Comparison of ENCODE assay signal across 8 cellular contexts in the genomic region with DNA sequence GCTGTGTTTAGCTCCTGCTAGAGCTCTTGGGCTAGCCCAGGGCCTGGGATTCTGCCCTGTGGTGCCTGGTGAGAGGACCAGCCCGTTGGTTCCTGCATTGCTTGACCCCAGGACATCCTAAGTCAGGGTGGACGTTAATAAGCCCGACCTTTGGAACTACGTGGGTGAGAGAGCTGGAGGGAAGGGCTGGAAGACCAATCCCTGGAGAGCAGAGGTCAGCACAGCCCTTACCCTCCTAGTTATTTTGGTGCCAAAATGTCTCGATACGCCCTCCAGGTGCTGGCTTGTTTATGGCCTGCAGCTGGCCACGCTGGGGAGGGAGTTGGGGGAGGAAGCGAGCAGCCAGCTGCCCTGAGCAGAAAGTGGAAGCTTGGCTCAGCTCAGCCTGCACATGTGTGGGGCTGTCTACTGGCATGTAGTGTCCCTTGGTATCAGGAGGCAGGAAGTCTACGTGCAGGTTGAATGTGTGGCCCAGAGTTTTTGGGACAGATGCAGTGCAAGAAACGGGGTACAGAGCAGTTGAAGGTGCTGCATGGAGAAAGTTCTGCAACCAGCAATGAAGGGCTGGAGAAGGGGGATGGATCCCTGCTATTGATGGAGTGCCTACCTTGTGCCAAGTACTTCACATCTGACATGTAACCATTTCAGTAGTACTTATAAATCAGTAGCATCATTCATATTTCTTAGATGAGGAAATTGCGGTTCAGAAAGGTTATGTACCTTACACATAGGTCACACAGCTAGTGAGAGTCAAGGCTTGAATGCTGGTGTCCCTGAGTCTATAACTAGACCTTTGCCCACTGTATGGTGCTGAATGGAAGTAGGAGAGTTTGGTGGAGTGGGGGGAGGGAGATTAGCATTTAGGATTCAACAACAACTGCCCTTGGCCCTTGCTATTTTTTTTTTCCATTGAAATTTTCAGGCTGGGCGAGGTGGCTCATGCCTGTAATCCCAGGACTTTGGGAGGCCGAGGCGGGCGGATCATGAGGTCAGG. TPM values are rescaled to one million over a fixed set of nuclear protein-coding genes. Genes with fewer than 3 reads are reported as not detected.
DNase-seq lines count a peak whose midpoint lies in the region; ATAC-seq and TF ChIP-seq lines count a peak whose summit lies in the region.

No MANE protein-coding gene starts in this region.

- H3K4me2 ChIP-seq in DOHH2 (ENCODE audit: low read length) = peak overlapping the region; percentile 61

- peak; percentile 86 for DNase-seq in MV-4-11 (lab: John Stamatoyannopoulos, UW)
- DNase-seq in heart left ventricle = peak; percentile 47 to 81 (median 65)
- peak; percentile 82 for DNase-seq in superior temporal gyrus (ENCODE audit: extremely low spot score)
- no peak for DNase-seq in activated effector memory CD4-positive, alpha-beta T cell treated with anti-CD3 and anti-CD28 coated beads, Interleukin-2, amount 50 U/mL, for 16 hours
- no peak for DNase-seq in A673 (ENCODE audit: low spot score)
- DNase-seq in NCI-H128 (lab: John Stamatoyannopoulos, UW; ENCODE audit: unreplicated experiment) = no peak

- H3K27me3 ChIP-seq in DOHH2 (ENCODE audit: control insufficient read depth, low read length) (peaks cover 38% of the 10 kb centered on the region), heart left ventricle (no peaks in the 10 kb centered on the region), A673 (replicated peaks; ENCODE audit: insufficient read depth, low read depth, low read length, poor library complexity) (no peaks in the 10 kb centered on the region)

- H3K4me3 ChIP-seq in DOHH2 (ENCODE audit: low read length) = peak overlapping the region; percentile 44
- H3K4me3 ChIP-seq in heart left ventricle = no peak overlapping the region
- no peak overlapping the region for H3K4me3 ChIP-seq in A673 (ENCODE audit: low read depth, low read length, poor library complexity, severe bottlenecking)

- POLR2A ChIA-PET in A673 (lab: Charles Lee; ENCODE audit: low non-redundant PET) = no interaction called here

- H3K79me2 ChIP-seq in DOHH2 (ENCODE audit: control insufficient read depth, low read length) = no peaks in the 10 kb centered on the region; the same call in 1 of the 2 replicates

- intact Hi-C loops in heart left ventricle (cut with DNase I) (no loop called here), A673 (cut with micrococcal nuclease; ENCODE audit: unreplicated experiment) (no loop called here)

- H3K36me3 ChIP-seq in DOHH2 (ENCODE audit: control insufficient read depth, low read length) = no peaks in the 10 kb centered on the region
- H3K36me3 ChIP-seq in heart left ventricle = no peaks in the 10 kb centered on the region
- H3K36me3 ChIP-seq in A673 (ENCODE audit: insufficient read depth, low read length, poor library complexity, severe bottlenecking) = no peaks in the 10 kb centered on the region

- peaks cover 50% of the 10 kb centered on the region for H3K4me1 ChIP-seq in DOHH2 (ENCODE audit: control insufficient read depth, low read length)
- H3K4me1 ChIP-seq in heart left ventricle = peaks cover 0 to 44% (median 13%) of the 10 kb centered on the region in 12 donors
- peaks cover 20% of the 10 kb centered on the region for H3K4me1 ChIP-seq in A673 (ENCODE audit: insufficient read depth, low read length, poor library complexity, severe bottlenecking)

- no peak overlapping the region for H3K27ac ChIP-seq in DOHH2 (ENCODE audit: low read depth, low read length)
- H3K27ac ChIP-seq in heart left ventricle = peak overlapping the region in 1 of 12 donors; percentile 32
- H3K27ac ChIP-seq in A673 (ENCODE audit: low read depth, low read length, poor library complexity, severe bottlenecking) = no peak overlapping the region

- TF ChIP-seq CTCF in DOHH2 (IDR thresholded peaks at IDR 0.05; ENCODE audit: low read depth, low read length, poor library complexity, severe bottlenecking) = no peak
- TF ChIP-seq CTCF in heart left ventricle (IDR thresholded peaks at IDR 0.05) = no peak
- no peak for TF ChIP-seq CTCF in A673 (conservative IDR thresholded peaks at IDR 0.05; ENCODE audit: low read depth, low read length)

- H4K20me1 ChIP-seq in DOHH2 (ENCODE audit: control insufficient read depth, insufficient read depth, low read depth, low read length) = 0 out of 2 replicates have a peak, but pooled peaks cover 3% of the 10 kb centered on the region

- peak; percentile 62 for ATAC-seq in GM19467 (IDR thresholded peaks at IDR 0.05; ENCODE audit: unreplicated experiment)
- ATAC-seq in heart left ventricle = peak; percentile 24 to 86 (median 44)

- TF ChIP-seq POLR2A in heart left ventricle (IDR thresholded peaks at IDR 0.05) = no peak

- H3K9me3 ChIP-seq in DOHH2 (ENCODE audit: control insufficient read depth, insufficient read depth, low read length) (no peaks in the 10 kb centered on the region), heart left ventricle (no peaks in the 10 kb centered on the region), A673 (ENCODE audit: low read depth, low read length, poor library complexity, severe bottlenecking) (no peaks in the 10 kb centered on the region)

- BruUV-seq in A673 (replicated peaks; lab: Mats Ljungman, UMichigan) = no TSS peak

- 50 to 64% (median 57%) methylated on average over 12 to 15 of the region's 15 CpGs for WGBS in heart left ventricle, 4 donors

- H3F3A ChIP-seq in DOHH2 (ENCODE audit: control insufficient read depth, insufficient read depth) = peaks cover 7% of the 10 kb centered on the region

- CTCF ChIA-PET in A673 (lab: Charles Lee) = no interaction called here

- H3K9me2 ChIP-seq in DOHH2 (replicated peaks; ENCODE audit: control insufficient read depth, low read length) = no peaks in the 10 kb centered on the region

RNA-seq across cellular contexts. Expression of gene DGKD, which starts 5.0 kb away (rescaled TPM):
- total RNA-seq in heart left ventricle (10 to 100 TPM; 15.5 to 67.3 (median 42.8) TPM), A673 (2021) (106 and 128 TPM in 2 replicates)
- 10 to 100 TPM; 51.2 to 88.6 TPM for polyA plus RNA-seq in heart left ventricle

RNA-seq across cellular contexts. Expression of gene SAG, which starts 41.7 kb away (rescaled TPM):
- total RNA-seq in heart left ventricle = 1 to 10 TPM in 1 of 9 donors, not detected in 8; 1.4 TPM
- polyA plus RNA-seq in heart left ventricle = not detected
- total RNA-seq in A673 (2021) = 1.3 and 2.4 TPM in 2 replicates

Comparison
In these comparisons a context has a peak if more than half of its experiments do, and no peak if none do; other contexts are left out.
1. DNase-seq: peak in MV-4-11 (single experiment), heart left ventricle (5 of 5) and superior temporal gyrus (single experiment); none in activated effector memory CD4-positive, alpha-beta T cell treated with anti-CD3 and anti-CD28 coated beads, Interleukin-2, amount 50 U/mL, for 16 hours (single experiment), A673 (single experiment) and NCI-H128 (single experiment).